In the genomic region with DNA sequence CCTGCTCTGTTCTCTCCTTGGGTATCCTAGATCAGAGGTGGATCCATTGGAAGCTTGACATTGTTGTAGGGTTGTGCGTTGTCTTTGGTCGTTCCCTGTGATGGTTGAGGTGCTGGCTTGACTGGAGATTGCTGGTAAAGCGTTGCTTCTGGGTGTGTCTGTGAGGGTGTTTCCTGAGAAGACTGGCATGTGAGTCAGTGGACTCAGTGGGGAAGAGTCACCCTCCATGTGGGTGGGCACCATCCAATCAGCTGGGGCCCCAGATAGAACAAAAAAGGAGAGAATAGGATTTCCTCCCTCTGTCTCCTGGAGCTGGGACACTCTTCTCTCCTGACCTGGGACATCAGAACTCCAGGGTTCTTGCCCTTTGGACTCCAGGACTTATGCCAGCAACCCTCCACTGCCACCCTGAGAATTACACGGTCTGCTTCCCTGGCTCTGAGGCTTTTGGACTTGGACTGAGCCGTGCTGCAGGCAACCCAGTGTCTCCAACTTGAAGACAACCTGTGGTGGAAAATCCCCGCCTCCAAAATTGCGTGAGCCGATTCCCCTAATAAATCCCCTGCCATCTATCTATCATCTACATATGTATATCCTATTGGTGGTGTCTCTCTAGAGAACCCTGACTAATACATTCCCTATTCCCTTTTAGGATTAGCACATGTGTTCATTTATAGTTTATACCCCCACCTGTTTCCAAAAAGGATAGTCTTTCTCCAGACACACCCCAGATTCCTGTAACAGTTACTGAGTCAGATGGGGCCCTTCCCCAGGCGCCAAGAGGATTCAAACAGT, we compare ENCODE assay signal across 21 cellular contexts.
"Had no signal": no experiment of that assay in that cellular context is flagged by ENCODE, and none has a peak within 500 bp of the region (broad histone marks: within the 10 kb centered on the region; RNA-seq: fewer than 3 reads in every experiment).

No MANE protein-coding gene starts in this region.

- H3K4me1 ChIP-seq: adrenal gland, left lung, neural progenitor cell, sigmoid colon, tibial nerve, vagina had no signal

- H3K9me3 ChIP-seq: adrenal gland, left lung, ovary, sigmoid colon, tibial nerve, vagina had no signal

- H3K4me3 ChIP-seq: adrenal gland, left lung, neural progenitor cell, ovary, sigmoid colon, tibial nerve, vagina had no signal

- H3K27ac ChIP-seq: adrenal gland, left lung, neural progenitor cell, ovary, sigmoid colon, tibial nerve, vagina, VCaP had no signal

- H3K36me3 ChIP-seq: adrenal gland, left lung, neural progenitor cell, ovary, sigmoid colon, tibial nerve, vagina had no signal

- H3K27me3 ChIP-seq: adrenal gland, neural progenitor cell, ovary, sigmoid colon, tibial nerve, vagina had no signal

- H3K4me2 ChIP-seq: neural progenitor cell had no signal

- H2AFZ ChIP-seq: neural progenitor cell had no signal

- DNase-seq: activated CD4-positive, alpha-beta T cell treated with anti-CD3 and anti-CD28 coated beads, Interleukin-2, amount 50 U/mL, for 48 hours; activated CD4-positive, CD25-positive, alpha-beta regulatory T cell treated with anti-CD3 and anti-CD28 coated beads, Interleukin-2, amount 50 U/mL, for 72 hours; activated gamma-delta T cell; dermis blood vessel endothelial cell; effector memory CD4-positive, alpha-beta T cell; glutamatergic neuron; hippocampal formation; left lung; mammary epithelial cell; midbrain; naive thymus-derived CD4-positive, alpha-beta T cell; ovary; sigmoid colon; stimulated activated CD4-positive, alpha-beta T cell treated with anti-CD3 and anti-CD28 coated beads, Interleukin-12 subunit alpha, Interleukin-12 subunit beta, amount 100 ng/mL, for 4 hours; stimulated activated CD4-positive, alpha-beta T cell treated with anti-CD3 and anti-CD28 coated beads, Interleukin-2, amount 100 ng/mL, for 24 hours; T1000 had no signal

- H3K9ac ChIP-seq: neural progenitor cell had no signal
